1 cellular context compared by ENCODE assay signal in the genomic region with DNA sequence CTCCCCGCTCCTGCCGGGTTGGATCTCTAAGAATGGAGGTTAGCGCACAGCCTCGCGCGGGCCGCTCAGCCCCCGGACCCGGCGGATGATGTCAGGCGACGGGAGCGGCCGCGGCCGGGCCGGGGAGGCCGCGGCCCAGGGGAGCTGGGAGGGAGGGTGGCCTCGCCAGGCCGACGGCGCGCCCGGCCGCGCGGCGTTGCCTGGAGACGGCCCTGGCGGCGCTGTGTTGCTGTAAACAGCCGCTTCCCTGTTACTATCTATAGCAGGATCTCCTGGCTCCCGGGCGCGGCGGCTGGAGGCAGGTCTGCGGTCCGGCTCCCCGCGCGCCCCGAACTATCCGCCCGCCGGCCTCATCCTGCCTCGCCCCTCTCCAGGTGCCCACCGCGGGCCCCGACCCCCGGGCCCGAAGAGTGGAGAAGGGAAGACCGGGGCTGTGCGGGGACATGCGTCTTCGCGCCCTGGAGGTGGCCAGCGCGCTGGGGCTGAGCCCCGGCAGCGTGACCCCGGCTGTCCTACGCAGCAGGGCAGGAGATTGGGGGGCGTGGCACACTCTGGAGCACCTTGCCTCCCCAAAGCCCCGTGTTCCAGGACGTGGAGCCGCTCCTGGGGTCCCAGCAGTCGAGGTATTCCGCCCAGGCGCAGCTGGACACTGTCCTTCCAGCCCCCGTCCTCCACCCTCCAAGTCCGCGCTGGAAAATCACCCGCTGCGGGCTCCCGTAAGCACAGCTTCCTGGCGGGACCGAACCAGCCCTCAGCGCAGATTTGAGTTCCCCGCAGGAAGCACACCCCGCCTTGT.
A peak's percentile ranks its signal among the peaks of the same experiment; 100 is the strongest.
TF ChIP-seq lines count a peak whose summit lies in the region.

No MANE protein-coding gene starts in this region.

TF ChIP-seq in HepG2, 621 proteins besides CTCF, POLR2A, EP300 and RAD21 (continued from another document and continues in another):
- TF ChIP-seq FOXJ3 (CRISPR knock-in tag; IDR thresholded peaks at IDR 0.05; ENCODE audit: borderline replicate concordance): no peak; the same call in 1 of the 2 replicates
- peak; percentile 59 for TF ChIP-seq RBM22 (optimal IDR thresholded peaks at IDR 0.05; ENCODE audit: low read length)
- no peak for TF ChIP-seq IKZF5 (CRISPR knock-in tag; IDR thresholded peaks at IDR 0.05)
- 0 out of 2 replicates have a peak, but pooled peaks have one; percentile 77 for TF ChIP-seq ZNF274 (CRISPR knock-in tag; IDR thresholded peaks at IDR 0.05)
- TF ChIP-seq SIX4 (CRISPR knock-in tag; IDR thresholded peaks at IDR 0.05): no peak
- TF ChIP-seq, protein P1, sequence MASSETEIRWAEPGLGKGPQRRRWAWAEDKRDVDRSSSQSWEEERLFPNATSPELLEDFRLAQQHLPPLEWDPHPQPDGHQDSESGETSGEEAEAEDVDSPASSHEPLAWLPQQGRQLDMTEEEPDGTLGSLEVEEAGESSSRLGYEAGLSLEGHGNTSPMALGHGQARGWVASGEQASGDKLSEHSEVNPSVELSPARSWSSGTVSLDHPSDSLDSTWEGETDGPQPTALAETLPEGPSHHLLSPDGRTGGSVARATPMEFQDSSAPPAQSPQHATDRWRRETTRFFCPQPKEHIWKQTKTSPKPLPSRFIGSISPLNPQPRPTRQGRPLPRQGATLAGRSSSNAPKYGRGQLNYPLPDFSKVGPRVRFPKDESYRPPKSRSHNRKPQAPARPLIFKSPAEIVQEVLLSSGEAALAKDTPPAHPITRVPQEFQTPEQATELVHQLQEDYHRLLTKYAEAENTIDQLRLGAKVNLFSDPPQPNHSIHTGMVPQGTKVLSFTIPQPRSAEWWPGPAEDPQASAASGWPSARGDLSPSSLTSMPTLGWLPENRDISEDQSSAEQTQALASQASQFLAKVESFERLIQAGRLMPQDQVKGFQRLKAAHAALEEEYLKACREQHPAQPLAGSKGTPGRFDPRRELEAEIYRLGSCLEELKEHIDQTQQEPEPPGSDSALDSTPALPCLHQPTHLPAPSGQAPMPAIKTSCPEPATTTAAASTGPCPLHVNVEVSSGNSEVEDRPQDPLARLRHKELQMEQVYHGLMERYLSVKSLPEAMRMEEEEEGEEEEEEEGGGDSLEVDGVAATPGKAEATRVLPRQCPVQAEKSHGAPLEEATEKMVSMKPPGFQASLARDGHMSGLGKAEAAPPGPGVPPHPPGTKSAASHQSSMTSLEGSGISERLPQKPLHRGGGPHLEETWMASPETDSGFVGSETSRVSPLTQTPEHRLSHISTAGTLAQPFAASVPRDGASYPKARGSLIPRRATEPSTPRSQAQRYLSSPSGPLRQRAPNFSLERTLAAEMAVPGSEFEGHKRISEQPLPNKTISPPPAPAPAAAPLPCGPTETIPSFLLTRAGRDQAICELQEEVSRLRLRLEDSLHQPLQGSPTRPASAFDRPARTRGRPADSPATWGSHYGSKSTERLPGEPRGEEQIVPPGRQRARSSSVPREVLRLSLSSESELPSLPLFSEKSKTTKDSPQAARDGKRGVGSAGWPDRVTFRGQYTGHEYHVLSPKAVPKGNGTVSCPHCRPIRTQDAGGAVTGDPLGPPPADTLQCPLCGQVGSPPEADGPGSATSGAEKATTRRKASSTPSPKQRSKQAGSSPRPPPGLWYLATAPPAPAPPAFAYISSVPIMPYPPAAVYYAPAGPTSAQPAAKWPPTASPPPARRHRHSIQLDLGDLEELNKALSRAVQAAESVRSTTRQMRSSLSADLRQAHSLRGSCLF (CRISPR knock-in tag; IDR thresholded peaks at IDR 0.05; ENCODE audit: borderline replicate concordance): no peak
- peak; percentile 65; the same call in 1 of the 2 replicates for TF ChIP-seq NFKB2 (CRISPR knock-in tag; IDR thresholded peaks at IDR 0.05; ENCODE audit: borderline replicate concordance)
- TF ChIP-seq SOX5 (CRISPR knock-in tag; IDR thresholded peaks at IDR 0.05; ENCODE audit: borderline replicate concordance): no peak
- TF ChIP-seq ZSCAN21 (CRISPR knock-in tag; IDR thresholded peaks at IDR 0.05; ENCODE audit: borderline replicate concordance): no peak
- TF ChIP-seq HDAC1 (CRISPR knock-in tag; IDR thresholded peaks at IDR 0.05): peak; percentile 73
- TF ChIP-seq FLYWCH1 (CRISPR knock-in tag; IDR thresholded peaks at IDR 0.05): no peak
- no peak for TF ChIP-seq ZNF646 (CRISPR knock-in tag; IDR thresholded peaks at IDR 0.05)
- no peak for TF ChIP-seq ZNF576 (CRISPR knock-in tag; IDR thresholded peaks at IDR 0.05)
- no peak for TF ChIP-seq SMAD3 (CRISPR knock-in tag; IDR thresholded peaks at IDR 0.05)
- peak; percentile 86; the same call in 1 of the 2 replicates for TF ChIP-seq ZNF879 (CRISPR knock-in tag; IDR thresholded peaks at IDR 0.05)
- no peak for TF ChIP-seq NR1H2 (CRISPR knock-in tag; IDR thresholded peaks at IDR 0.05; ENCODE audit: borderline replicate concordance, low read depth)
- no peak for TF ChIP-seq RARG (CRISPR knock-in tag; IDR thresholded peaks at IDR 0.05; ENCODE audit: low read depth)
- TF ChIP-seq PHF20 (CRISPR knock-in tag; IDR thresholded peaks at IDR 0.05): no peak
- TF ChIP-seq HNRNPLL (IDR thresholded peaks at IDR 0.05; ENCODE audit: low read depth, low read length, poor library complexity, severe bottlenecking): peak; percentile 75
- TF ChIP-seq ZSCAN9 (CRISPR knock-in tag; IDR thresholded peaks at IDR 0.05; ENCODE audit: borderline replicate concordance): no peak
- no peak for TF ChIP-seq GLI4 (CRISPR knock-in tag; IDR thresholded peaks at IDR 0.05; ENCODE audit: borderline replicate concordance)
- no peak for TF ChIP-seq ZNF558 (CRISPR knock-in tag; IDR thresholded peaks at IDR 0.05; ENCODE audit: borderline replicate concordance)
- TF ChIP-seq AGO1 (IDR thresholded peaks at IDR 0.05; ENCODE audit: low read depth, low read length, poor library complexity, severe bottlenecking): peak; percentile 44
- peak; percentile 12; the same call in 1 of the 2 replicates for TF ChIP-seq MNT (IDR thresholded peaks at IDR 0.05)
- TF ChIP-seq ZNF878 (CRISPR knock-in tag; IDR thresholded peaks at IDR 0.05): no peak
- TF ChIP-seq CCAR2 (optimal IDR thresholded peaks at IDR 0.05; ENCODE audit: low read depth, low read length): no peak
- 0 out of 2 replicates have a peak, but pooled peaks have one; percentile 58 for TF ChIP-seq ATF7-NPFF (CRISPR knock-in tag; IDR thresholded peaks at IDR 0.05; ENCODE audit: low read depth)
- no peak for TF ChIP-seq HNRNPUL1 (IDR thresholded peaks at IDR 0.05; ENCODE audit: low read depth, low read length)
- no peak for TF ChIP-seq KMT2A (CRISPR knock-in tag; IDR thresholded peaks at IDR 0.05)
- no peak for TF ChIP-seq HDAC2 (CRISPR knock-in tag; IDR thresholded peaks at IDR 0.05)
- TF ChIP-seq ZBTB46 (CRISPR knock-in tag; IDR thresholded peaks at IDR 0.05; ENCODE audit: borderline replicate concordance): no peak
- peak; percentile 96 for TF ChIP-seq MXI1 (IDR thresholded peaks at IDR 0.05; ENCODE audit: borderline replicate concordance, low read depth, low read length)
- TF ChIP-seq ZNF343 (CRISPR knock-in tag; IDR thresholded peaks at IDR 0.05): no peak
- TF ChIP-seq ZNF333 (CRISPR knock-in tag; IDR thresholded peaks at IDR 0.05; ENCODE audit: borderline replicate concordance): no peak
- TF ChIP-seq TOPORS (CRISPR knock-in tag; IDR thresholded peaks at IDR 0.05): no peak
- no peak for TF ChIP-seq SRSF4 (IDR thresholded peaks at IDR 0.05; ENCODE audit: low read depth, low read length, poor library complexity, severe bottlenecking)
- TF ChIP-seq ZNF503 (CRISPR knock-in tag; IDR thresholded peaks at IDR 0.05): 0 out of 2 replicates have a peak, but pooled peaks have one; percentile 20
- no peak for TF ChIP-seq ZNF362 (CRISPR knock-in tag; IDR thresholded peaks at IDR 0.05; ENCODE audit: borderline replicate concordance)
- TF ChIP-seq GABPB1 (CRISPR knock-in tag; IDR thresholded peaks at IDR 0.05): peak; percentile 61
